10 cellular contexts compared by ENCODE assay signal in genomic region chr4:145732001-145732400, GRCh38. TPM values are rescaled to one million over a fixed set of nuclear protein-coding genes. Genes with fewer than 3 reads are reported as not detected.
DNase-seq lines count a peak whose midpoint lies in the region; ATAC-seq and TF ChIP-seq lines count a peak whose summit lies in the region.
"Had no signal": no experiment of that assay in that cellular context is flagged by ENCODE, and none has a peak within 500 bp of the region (broad histone marks: within the 10 kb centered on the region; RNA-seq: fewer than 3 reads in every experiment).

No MANE protein-coding gene starts in this region.

- no peaks in the 10 kb centered on the region for H3K36me3 Mint-ChIP-seq in activated T-cell treated with anti-CD3 and anti-CD28 coated beads, Interleukin-2, amount 50 U/mL, for 4 hours (ENCODE audit: insufficient read depth)

- peaks cover 17% of the 10 kb centered on the region for H3K4me1 Mint-ChIP-seq in activated T-cell treated with anti-CD3 and anti-CD28 coated beads, Interleukin-2, amount 50 U/mL, for 4 hours (ENCODE audit: low read depth)

- peak overlapping the region; percentile 70 for H3K4me3 Mint-ChIP-seq in activated T-cell treated with anti-CD3 and anti-CD28 coated beads, Interleukin-2, amount 50 U/mL, for 4 hours

- H3K4me3 ChIP-seq in adrenal gland, result peak overlapping the region in 1 of 4 donors; percentile 69
- peak overlapping the region; percentile 29 to 61 (median 59) for H3K4me3 ChIP-seq in liver (ENCODE audit: low read depth in 1 of 3, low read length in 3 of 3)
- peak overlapping the region in 1 of 3 donors; percentile 64 for H3K4me3 ChIP-seq in thyroid gland (replicated peaks in 1 of 3)
- H3K4me3 ChIP-seq in ovary, result no peak overlapping the region

- no peaks in the 10 kb centered on the region for H3K27me3 ChIP-seq in adrenal gland
- no peaks in the 10 kb centered on the region for H3K27me3 ChIP-seq in liver (ENCODE audit: control insufficient read depth in 4 of 4, insufficient read depth in 4 of 4, low read length in 3 of 4)
- no peaks in the 10 kb centered on the region for H3K27me3 ChIP-seq in thyroid gland
- no peaks in the 10 kb centered on the region for H3K27me3 ChIP-seq in ovary

- peaks cover 4% of the 10 kb centered on the region for H3K27me3 Mint-ChIP-seq in activated T-cell treated with anti-CD3 and anti-CD28 coated beads, Interleukin-2, amount 50 U/mL, for 4 hours (ENCODE audit: low read depth)

- TF ChIP-seq EP300 in ovary (IDR thresholded peaks at IDR 0.05), result no peak

- TF ChIP-seq CTCF in adrenal gland (IDR thresholded peaks at IDR 0.05) (no peak), liver (IDR thresholded peaks at IDR 0.05; ENCODE audit: low read depth, low read length, missing input control) (no peak), thyroid gland (IDR thresholded peaks at IDR 0.05) (no peak), ovary (IDR thresholded peaks at IDR 0.05) (no peak)

- peak overlapping the region in 3 of 5 donors; percentile 94 to 98 (median 97) for H3K27ac ChIP-seq in adrenal gland
- peak overlapping the region in 1 of 2 donors; percentile 13 for H3K27ac ChIP-seq in liver (ENCODE audit: low read depth in 1 of 2, low read length in 2 of 2)
- peak overlapping the region in 2 of 3 donors; percentile 98 to 99 for H3K27ac ChIP-seq in thyroid gland
- no peak overlapping the region for H3K27ac ChIP-seq in ovary

- 75 to 77% (median 77%) methylated on average over 3 of the region's 3 CpGs for WGBS in adrenal gland, 4 donors
- WGBS in liver, result 28% methylated on average over 3 of the region's 3 CpGs
- WGBS in thyroid gland, 2 donors, result 88 to 89% methylated on average over 3 of the region's 3 CpGs
- WGBS in ovary, 3 donors, result 14 to 43% (median 14%) methylated on average over 3 of the region's 3 CpGs

- H3K36me3 ChIP-seq in adrenal gland (replicated peaks in 1 of 2) (no peaks in the 10 kb centered on the region), liver (ENCODE audit: control insufficient read depth in 4 of 4, insufficient read depth in 3 of 4, low read depth in 1 of 4, low read length in 3 of 4) (no peaks in the 10 kb centered on the region), thyroid gland (no peaks in the 10 kb centered on the region), ovary (no peaks in the 10 kb centered on the region)

- no peak for ATAC-seq in activated T-cell treated with anti-CD3 and anti-CD28 coated beads, Interleukin-2, amount 50 U/mL, for 4 hours
- ATAC-seq in GM21619 (IDR thresholded peaks at IDR 0.05; ENCODE audit: unreplicated experiment), result no peak

- TF ChIP-seq POLR2A in adrenal gland (IDR thresholded peaks at IDR 0.05) (no peak), thyroid gland (IDR thresholded peaks at IDR 0.05) (no peak), ovary (IDR thresholded peaks at IDR 0.05) (no peak)

- no peak overlapping the region for H3K9ac ChIP-seq in liver (ENCODE audit: low read depth in 1 of 2, low read length in 2 of 2)

- DNase-seq in activated T-cell treated with anti-CD3 and anti-CD28 coated beads, Interleukin-2, amount 50 U/mL, for 4 hours, result no peak
- no peak for DNase-seq in activated T-cell treated with anti-CD3 and anti-CD28 coated beads, Interleukin-2, amount 50 U/mL, for 1 hour
- DNase-seq in adrenal gland (no peak), thyroid gland (no peak), Ammon's horn (ENCODE audit: low spot score) (no peak), ovary (no peak)
- DNase-seq: AML-193 had no signal

- no peaks in the 10 kb centered on the region for H3K9me3 ChIP-seq in adrenal gland (replicated peaks in 1 of 3)
- no peaks in the 10 kb centered on the region for H3K9me3 ChIP-seq in liver (ENCODE audit: control insufficient read depth in 4 of 4, low read length in 3 of 4)
- no peaks in the 10 kb centered on the region for H3K9me3 ChIP-seq in thyroid gland
- H3K9me3 ChIP-seq in ovary, result no peaks in the 10 kb centered on the region

- no peaks in the 10 kb centered on the region for H3K9me3 Mint-ChIP-seq in activated T-cell treated with anti-CD3 and anti-CD28 coated beads, Interleukin-2, amount 50 U/mL, for 4 hours

- no peak for TF ChIP-seq RAD21 in liver (IDR thresholded peaks at IDR 0.05)

- H3K4me1 ChIP-seq in adrenal gland (replicated peaks in 1 of 2), result peaks cover 20 to 21% of the 10 kb centered on the region in 2 donors
- peaks cover 9 to 38% (median 31%) of the 10 kb centered on the region in 4 donors for H3K4me1 ChIP-seq in liver (ENCODE audit: control insufficient read depth in 4 of 4, insufficient read depth in 4 of 4, low read length in 3 of 4)
- H3K4me1 ChIP-seq in thyroid gland, result peaks cover 42 to 53% of the 10 kb centered on the region in 2 donors
- H3K4me1 ChIP-seq in ovary (ENCODE audit: insufficient read depth), result peaks cover 5% of the 10 kb centered on the region

- intact Hi-C loops in adrenal gland (cut with DNase I), result no loop called here
- intact Hi-C loops in thyroid gland (cut with DNase I), result no loop called here
- intact Hi-C loops in ovary (cut with DNase I), result loop anchor here in 2 of 4 donors (5.0 to 10.0 kb wide), 3 partner anchors 115 to 205 kb away; partner anchors contain the start of genes ZNF827 (in 2 of the 2) and MMAA (in 1 of the 2)

TF ChIP-seq in liver, 16 proteins besides CTCF, POLR2A, EP300 and RAD21:
- no peak for TF ChIP-seq EGR1 (IDR thresholded peaks at IDR 0.05; ENCODE audit: low read depth in 2 of 2)
- no peak for TF ChIP-seq SP1 (IDR thresholded peaks at IDR 0.05)
- no peak for TF ChIP-seq FOXA1 (IDR thresholded peaks at IDR 0.05)
- TF ChIP-seq FOXA2 (IDR thresholded peaks at IDR 0.05), result no peak

RNA-seq across cellular contexts. Expression of gene C4orf51, which starts 52.1 kb away (rescaled TPM):
- total RNA-seq in activated T-cell treated with anti-CD3 and anti-CD28 coated beads, Interleukin-2, amount 50 U/mL, for 4 hours, result not detected
- total RNA-seq in adrenal gland (not detected), liver (not detected), thyroid gland (not detected), ovary (not detected)
- polyA plus RNA-seq in adrenal gland (not detected), liver (not detected), ovary (not detected)
- total RNA-seq: posterior vena cava had no signal

Comparison
In these comparisons a context has a peak if more than half of its experiments do, and no peak if none do; other contexts are left out.
1. H3K27ac ChIP-seq: peak in adrenal gland (3 of 5) and thyroid gland (2 of 3); none in ovary (0 of 2).